ENCODE assay signal across 24 cellular contexts in the genomic region with DNA sequence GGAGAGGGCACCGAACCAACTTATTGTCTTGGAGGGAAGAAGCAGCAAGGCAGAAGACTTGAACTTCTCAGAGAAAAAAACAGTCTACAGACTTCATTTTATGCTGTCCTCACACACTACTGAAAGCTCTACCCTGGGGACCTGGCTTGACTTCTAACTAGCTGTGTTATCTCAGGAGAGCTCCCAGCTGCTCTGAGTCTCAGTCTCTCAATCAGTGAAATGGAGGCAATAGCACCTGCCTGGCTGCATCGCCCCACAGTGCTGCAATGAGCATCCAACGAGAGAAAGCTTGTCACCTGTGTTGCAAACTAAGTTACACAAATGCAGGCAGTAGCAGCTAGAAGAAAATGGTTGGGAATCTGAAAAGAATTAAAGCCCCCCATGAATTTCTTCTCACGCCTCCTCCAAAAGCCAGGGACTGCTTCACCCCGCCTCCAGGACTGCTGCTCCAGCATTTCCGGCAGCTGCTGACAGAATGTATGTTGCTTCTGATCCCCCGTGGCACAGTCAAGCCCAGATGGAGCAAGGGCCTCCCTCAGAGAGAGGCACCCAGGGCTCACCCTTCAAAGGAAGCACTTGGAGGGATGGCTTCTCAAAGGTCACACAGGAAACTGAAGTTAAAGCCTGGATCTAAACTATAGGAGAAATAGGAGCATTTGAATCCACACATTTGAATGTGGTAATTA.
"Had no signal": no experiment of that assay in that cellular context is flagged by ENCODE, and none has a peak within 500 bp of the region (broad histone marks: within the 10 kb centered on the region; RNA-seq: fewer than 3 reads in every experiment).

No MANE protein-coding gene starts in this region.

- H3K4me3 Mint-ChIP-seq: activated CD4-positive, alpha-beta memory T cell treated with anti-CD3 and anti-CD28 coated beads for 36 hours; activated naive CD4-positive, alpha-beta T cell treated with anti-CD3 and anti-CD28 coated beads, Interleukin-2, amount 10 ng/mL, durations not matched to agents 7 days and 5 days; mesothelial cell of epicardium; natural killer cell; stimulated activated naive CD8-positive, alpha-beta T cell treated with anti-CD3 and anti-CD28 coated beads, Interleukin-15, amount 100 ng/mL, for 72 hours had no signal

- H3K36me3 ChIP-seq: gastrocnemius medialis, left lung, neutrophil, ovary, prostate gland, tibial artery had no signal

- H3K4me1 Mint-ChIP-seq: activated naive CD4-positive, alpha-beta T cell treated with anti-CD3 and anti-CD28 coated beads, Interleukin-2, amount 10 ng/mL, durations not matched to agents 7 days and 5 days; stimulated activated naive CD8-positive, alpha-beta T cell treated with anti-CD3 and anti-CD28 coated beads, Interleukin-15, amount 100 ng/mL, for 72 hours had no signal

- H3K27ac ChIP-seq: gastrocnemius medialis, left lung, ovary, prostate gland, tibial artery had no signal

- H3K27me3 Mint-ChIP-seq: activated naive CD4-positive, alpha-beta T cell treated with anti-CD3 and anti-CD28 coated beads, Interleukin-2, amount 10 ng/mL, durations not matched to agents 7 days and 5 days; stimulated activated naive CD8-positive, alpha-beta T cell treated with anti-CD3 and anti-CD28 coated beads, Interleukin-15, amount 100 ng/mL, for 72 hours had no signal

- DNase-seq: activated CD4-positive, alpha-beta memory T cell treated with anti-CD3 and anti-CD28 coated beads for 36 hours; activated CD4-positive, alpha-beta T cell treated with anti-CD3 and anti-CD28 coated beads for 4 hours; activated CD4-positive, CD25-positive, alpha-beta regulatory T cell; activated effector memory CD4-positive, alpha-beta T cell treated with Interleukin-2 at 50 U/mL for 16 hours; activated naive CD4-positive, alpha-beta T cell treated with anti-CD3 and anti-CD28 coated beads, Interleukin-2, amount 10 ng/mL, durations not matched to agents 7 days and 5 days; activated T-cell treated with anti-CD3 and anti-CD28 coated beads, Interleukin-2, amount 50 U/mL, for 48 hours; dermis blood vessel endothelial cell; effector CD8-positive, alpha-beta T cell; gastrocnemius medialis; hippocampal formation; kidney glomerular epithelial cell; left lung; natural killer cell; ovary; right cardiac atrium; stimulated activated CD4-positive, alpha-beta T cell treated with anti-CD3 and anti-CD28 coated beads, Interleukin-12 subunit alpha, Interleukin-12 subunit beta, amount 100 ng/mL, for 4 hours; stimulated activated CD4-positive, alpha-beta T cell treated with anti-CD3 and anti-CD28 coated beads, Interleukin-4, amount 100 ng/mL, for 4 hours; stimulated activated naive CD8-positive, alpha-beta T cell treated with anti-CD3 and anti-CD28 coated beads, Interleukin-15, amount 100 ng/mL, for 72 hours; T-helper 9 cell; tibial artery had no signal

- H3K36me3 Mint-ChIP-seq: activated CD4-positive, alpha-beta memory T cell treated with anti-CD3 and anti-CD28 coated beads for 36 hours; activated naive CD4-positive, alpha-beta T cell treated with anti-CD3 and anti-CD28 coated beads, Interleukin-2, amount 10 ng/mL, durations not matched to agents 7 days and 5 days; mesothelial cell of epicardium; natural killer cell had no signal

- H3K9me3 Mint-ChIP-seq: activated CD4-positive, alpha-beta memory T cell treated with anti-CD3 and anti-CD28 coated beads for 36 hours; activated naive CD4-positive, alpha-beta T cell treated with anti-CD3 and anti-CD28 coated beads, Interleukin-2, amount 10 ng/mL, durations not matched to agents 7 days and 5 days; mesothelial cell of epicardium; natural killer cell; stimulated activated naive CD8-positive, alpha-beta T cell treated with anti-CD3 and anti-CD28 coated beads, Interleukin-15, amount 100 ng/mL, for 72 hours had no signal

- H3K27me3 ChIP-seq: gastrocnemius medialis, left lung, neutrophil, ovary, tibial artery had no signal

- H3K4me1 ChIP-seq: prostate gland, tibial artery had no signal

- H3K4me3 ChIP-seq: gastrocnemius medialis, left lung, ovary, prostate gland, tibial artery had no signal

- H3K27ac Mint-ChIP-seq: activated CD4-positive, alpha-beta memory T cell treated with anti-CD3 and anti-CD28 coated beads for 36 hours; activated naive CD4-positive, alpha-beta T cell treated with anti-CD3 and anti-CD28 coated beads, Interleukin-2, amount 10 ng/mL, durations not matched to agents 7 days and 5 days; mesothelial cell of epicardium; natural killer cell; stimulated activated naive CD8-positive, alpha-beta T cell treated with anti-CD3 and anti-CD28 coated beads, Interleukin-15, amount 100 ng/mL, for 72 hours had no signal

- ATAC-seq: esophagus mucosa; gastrocnemius medialis; left lung; natural killer cell; right cardiac atrium; stimulated activated naive CD8-positive, alpha-beta T cell treated with anti-CD3 and anti-CD28 coated beads, Interleukin-15, amount 100 ng/mL, for 72 hours had no signal
